10 cellular contexts compared by ENCODE assay signal in genomic region chr3:108705045-108705444, GRCh38. TPM values are rescaled to one million over a fixed set of nuclear protein-coding genes. Genes with fewer than 3 reads are reported as not detected.
"Had no signal": no experiment of that assay in that cellular context is flagged by ENCODE, and none has a peak within 500 bp of the region (broad histone marks: within the 10 kb centered on the region; RNA-seq: fewer than 3 reads in every experiment).

No MANE protein-coding gene starts in this region.

- H3K9me3 ChIP-seq: HAP-1 had no signal

- H3K36me3 ChIP-seq: HAP-1 had no signal

- H3K4me1 ChIP-seq: HAP-1 had no signal

- H3K4me3 ChIP-seq: GM23248, HAP-1, K562 had no signal

- FAIRE-seq: HTR-8/SVneo, K562 had no signal

- DNase-seq: GM23248, GOT3, H7, IMR-90, KG1 had no signal

- H3K27ac ChIP-seq: GM23248 had no signal

- ATAC-seq: HCT116, K562 had no signal

RNA-seq across cellular contexts. Expression of gene RETNLB, which starts 52.2 kb away (rescaled TPM):
- total RNA-seq: GM23248, H4, H7, IMR-90, K562 had no signal
